In the genomic region with DNA sequence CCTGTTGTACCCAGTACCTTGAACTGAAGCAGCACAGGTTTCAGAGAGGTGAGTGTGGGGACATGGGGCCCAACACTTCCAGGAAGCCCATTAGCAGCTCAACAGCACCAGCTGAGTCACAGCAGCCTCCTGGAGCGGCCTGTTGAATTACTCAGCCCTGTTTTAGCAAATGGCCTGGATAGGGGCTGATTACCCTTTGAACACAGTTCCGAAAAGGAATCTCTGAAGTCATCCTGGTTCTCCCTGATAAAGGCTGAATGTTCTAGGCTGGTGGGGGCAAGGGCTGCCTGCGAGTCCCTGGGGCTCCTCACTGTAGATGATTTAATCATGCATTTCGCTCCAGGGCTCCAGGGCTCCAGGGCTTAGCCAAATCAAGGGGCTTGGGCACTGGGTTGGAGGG, we compare ENCODE assay signal across 15 cellular contexts.
DNase-seq lines count a peak whose midpoint lies in the region; ATAC-seq and TF ChIP-seq lines count a peak whose summit lies in the region.
"Had no signal": no experiment of that assay in that cellular context is flagged by ENCODE, and none has a peak within 500 bp of the region (broad histone marks: within the 10 kb centered on the region; RNA-seq: fewer than 3 reads in every experiment).

No MANE protein-coding gene starts in this region.

- DNase-seq in ELF-1 (ENCODE audit: low read depth, low spot score) = peak; percentile 82
- DNase-seq in HS-5 (ENCODE audit: low read depth) = peak; percentile 0
- peak; percentile 7 for DNase-seq in astrocyte of the spinal cord (ENCODE audit: low read depth, low spot score)
- no peak for DNase-seq in foreskin melanocyte
- DNase-seq: activated naive CD4-positive, alpha-beta T cell treated with Interleukin-2 at 50 U/mL for 16 hours; DMS153; KG1; OCI-M1; pancreas; stimulated activated naive CD4-positive, alpha-beta T cell treated with Interleukin-2 at 50 U/mL for 16 hours had no signal

- H3K36me3 ChIP-seq in mesodermal cell (ENCODE audit: control insufficient read depth, insufficient read depth, low read length) = no peaks in the 10 kb centered on the region
- H3K36me3 ChIP-seq: BLaER1, pancreas had no signal

- peaks cover 19% of the 10 kb centered on the region for H3K4me1 ChIP-seq in mesodermal cell (ENCODE audit: control insufficient read depth, insufficient read depth, low read length, poor library complexity, severe bottlenecking)
- H3K4me1 ChIP-seq: BLaER1, pancreas had no signal

- ATAC-seq in GM21786 (IDR thresholded peaks at IDR 0.05; ENCODE audit: unreplicated experiment) = no peak
- ATAC-seq in GM19035 (IDR thresholded peaks at IDR 0.05; ENCODE audit: unreplicated experiment) = no peak
- no peak for ATAC-seq in GM18861 (IDR thresholded peaks at IDR 0.05; ENCODE audit: unreplicated experiment)
- ATAC-seq: pancreas had no signal

- peak overlapping the region; percentile 73 for H3K27ac ChIP-seq in mesodermal cell (ENCODE audit: low read depth, low read length, severe bottlenecking)
- H3K27ac ChIP-seq: BLaER1, pancreas had no signal

- TF ChIP-seq CTCF in astrocyte of the spinal cord (IDR thresholded peaks at IDR 0.05; ENCODE audit: low read depth, low read length) = no peak

- H3K4me3 ChIP-seq in astrocyte of the spinal cord (ENCODE audit: low read depth, low read length) (no peak overlapping the region), mesodermal cell (ENCODE audit: extremely low read depth, insufficient read depth, low read length, poor library complexity, severe bottlenecking) (no peak overlapping the region)
- H3K4me3 ChIP-seq: BLaER1, pancreas had no signal

- no peaks in the 10 kb centered on the region for H3K9me3 ChIP-seq in mesodermal cell (ENCODE audit: control insufficient read depth, low read length)
- H3K9me3 ChIP-seq: BLaER1, pancreas had no signal

- in situ Hi-C loops in astrocyte of the spinal cord (cut with HindIII; ENCODE audit: low sequenced_read_pairs) = no loop called here

- 15 to 28% methylated on average over 3 to 4 of the region's 4 CpGs for WGBS in mesodermal cell (ENCODE audit: insufficient coverage in 2 of 2), 2 experiments
